In the genomic region with DNA sequence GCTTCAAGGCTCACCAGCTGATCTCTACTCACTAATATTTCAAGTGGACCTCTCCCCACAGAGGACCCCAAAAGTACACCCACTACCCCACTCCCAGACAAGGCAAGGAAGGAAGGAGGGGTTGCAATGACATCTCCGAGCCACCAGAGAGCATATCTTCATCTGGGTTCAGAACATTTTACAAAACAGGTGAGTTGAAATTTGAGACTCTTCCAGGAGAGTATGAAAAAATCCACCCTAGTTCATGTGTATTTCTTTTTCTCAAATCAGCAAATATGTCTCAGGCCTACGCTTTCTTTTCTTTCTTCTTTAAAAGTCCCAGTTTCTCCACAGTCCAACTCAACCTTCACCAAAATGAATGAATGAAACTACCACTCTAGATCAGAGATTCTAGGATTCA, we compare ENCODE assay signal across 9 cellular contexts.
A peak's percentile ranks its signal among the peaks of the same experiment; 100 is the strongest.
DNase-seq lines count a peak whose midpoint lies in the region; ATAC-seq, FAIRE-seq and TF ChIP-seq lines count a peak whose summit lies in the region.
"Had no signal": no experiment of that assay in that cellular context is flagged by ENCODE, and none has a peak within 500 bp of the region (broad histone marks: within the 10 kb centered on the region; RNA-seq: fewer than 3 reads in every experiment).

No MANE protein-coding gene starts in this region.

- H3K9me2 ChIP-seq in PC-9 (ENCODE audit: insufficient read depth) = no peaks in the 10 kb centered on the region

- H4K20me1 ChIP-seq in PC-9 (ENCODE audit: insufficient read depth) = no peaks in the 10 kb centered on the region

- peak; percentile 10 for DNase-seq in NCI-H1694 (lab: John Stamatoyannopoulos, UW)
- no peak for DNase-seq in NCI-H1694 treated with DMSO at 0.1 percent for 48 hours (lab: John Stamatoyannopoulos, UW)
- DNase-seq in PC-9 = peak in 1 of 2 experiments; percentile 55
- DNase-seq in foreskin fibroblast = no peak
- DNase-seq in HTR-8/SVneo (ENCODE audit: insufficient read length, low spot score) = no peak
- no peak for DNase-seq in SHP77 treated with DMSO at 0.1 percent for 48 hours (lab: John Stamatoyannopoulos, UW)
- DNase-seq: NCI-H774 had no signal

- 0 out of 2 replicates have a peak, but pooled peaks cover 6% of the 10 kb centered on the region for H3K79me2 ChIP-seq in PC-9 (ENCODE audit: low read depth)

- H2AFZ ChIP-seq in PC-9 = no peak overlapping the region

- BruUV-seq in PC-9 (replicated peaks; lab: Mats Ljungman, UMichigan) = no TSS peak

- H3K9me3 ChIP-seq in PC-9 (ENCODE audit: insufficient read depth, low read depth) = no peaks in the 10 kb centered on the region

- H3F3A ChIP-seq in PC-9 (ENCODE audit: insufficient read depth, low read depth) = peaks cover 10% of the 10 kb centered on the region

- CTCF ChIA-PET in PC-9 (lab: Charles Lee) = no interaction called here

- no peak for FAIRE-seq in HTR-8/SVneo (lab: Jason Lieb, UNC)

- ATAC-seq in GM18520 (IDR thresholded peaks at IDR 0.05; ENCODE audit: unreplicated experiment) = no peak

- TF ChIP-seq CTCF in PC-9 (conservative IDR thresholded peaks at IDR 0.05) = peak; percentile 84
- TF ChIP-seq CTCF in foreskin fibroblast (IDR thresholded peaks at IDR 0.05; ENCODE audit: low read depth, low read length) = peak; percentile 31

- POLR2A ChIA-PET in PC-9 (lab: Charles Lee; ENCODE audit: unreplicated experiment) = no interaction called here

- H3K4me3 ChIP-seq in PC-9 (no peak overlapping the region), foreskin fibroblast (ENCODE audit: low read depth in 1 of 2, low read length in 2 of 2) (no peak overlapping the region)

- no peak overlapping the region for H3K4me2 ChIP-seq in PC-9

- no peaks in the 10 kb centered on the region for H3K36me3 ChIP-seq in PC-9 (ENCODE audit: low read depth)

- no peaks in the 10 kb centered on the region for H3K27me3 ChIP-seq in PC-9 (ENCODE audit: insufficient read depth, low read depth)

- H3K4me1 ChIP-seq in PC-9 (replicated peaks; ENCODE audit: insufficient read depth) = peaks cover 15% of the 10 kb centered on the region

- H3K27ac ChIP-seq in PC-9 (no peak overlapping the region), temporal lobe (ENCODE audit: low read depth, low read length) (peak overlapping the region; percentile 41)

- intact Hi-C loops in PC-9 (cut with micrococcal nuclease; ENCODE audit: unreplicated experiment) = loop anchor here (1.0 to 10.0 kb wide), 4 partner anchors 45 to 183 kb away; no protein-coding TSS in a partner anchor
